1 cellular context compared by ENCODE assay signal in genomic region chr21:33662046-33662445, GRCh38.
TF ChIP-seq lines count a peak whose summit lies in the region.

No MANE protein-coding gene starts in this region.

TF ChIP-seq in WTC11, 78 proteins besides CTCF, POLR2A, EP300 and RAD21 (continued from another document):
- TF ChIP-seq PRDM15 (CRISPR knock-in tag; IDR thresholded peaks at IDR 0.05) (no peak), ZNF219 (CRISPR knock-in tag; IDR thresholded peaks at IDR 0.05; ENCODE audit: borderline replicate concordance) (no peak), NR3C1 (CRISPR knock-in tag; conservative IDR thresholded peaks at IDR 0.05; ENCODE audit: low read depth) (no peak), GTF2I (CRISPR knock-in tag; conservative IDR thresholded peaks at IDR 0.05) (no peak), SOX15 (CRISPR knock-in tag; IDR thresholded peaks at IDR 0.05) (no peak), E2F5 (CRISPR knock-in tag; IDR thresholded peaks at IDR 0.05) (no peak), CBFB (CRISPR knock-in tag; IDR thresholded peaks at IDR 0.05; ENCODE audit: low read depth) (no peak), CREM (CRISPR knock-in tag; IDR thresholded peaks at IDR 0.05) (no peak)
